8 cellular contexts compared by ENCODE assay signal in genomic region chr6:153032255-153032882, GRCh38. TPM values are rescaled to one million over a fixed set of nuclear protein-coding genes. Genes with fewer than 3 reads are reported as not detected.
A peak's percentile ranks its signal among the peaks of the same experiment; 100 is the strongest.
DNase-seq lines count a peak whose midpoint lies in the region; ATAC-seq and TF ChIP-seq lines count a peak whose summit lies in the region.

No MANE protein-coding gene starts in this region.

- no peaks in the 10 kb centered on the region for H3K9me3 ChIP-seq in A673 (ENCODE audit: low read depth, low read length, poor library complexity, severe bottlenecking)
- no peaks in the 10 kb centered on the region for H3K9me3 ChIP-seq in PC-3 (ENCODE audit: low read length)
- H3K9me3 ChIP-seq in fibroblast of lung (ENCODE audit: control insufficient read depth, insufficient read depth, low read depth, low read length) = no peaks in the 10 kb centered on the region
- no peaks in the 10 kb centered on the region for H3K9me3 ChIP-seq in smooth muscle cell (replicated peaks; ENCODE audit: low read depth)

- BruUV-seq in A673 (replicated peaks; lab: Mats Ljungman, UMichigan) (no TSS peak), PC-3 (replicated peaks; lab: Mats Ljungman, UMichigan) (no TSS peak)

- peak; percentile 64 for TF ChIP-seq CTCF in A673 (conservative IDR thresholded peaks at IDR 0.05; ENCODE audit: low read depth, low read length)
- TF ChIP-seq CTCF in PC-3 (conservative IDR thresholded peaks at IDR 0.05; ENCODE audit: low read depth, low read length) = peak; percentile 63
- TF ChIP-seq CTCF in fibroblast of lung (conservative IDR thresholded peaks at IDR 0.05 in 1 of 2, IDR thresholded peaks at IDR 0.05 in 1 of 2; ENCODE audit: low read depth in 1 of 2, low read length in 2 of 2) = peak; percentile 4 to 27
- TF ChIP-seq CTCF in smooth muscle cell (IDR thresholded peaks at IDR 0.05; ENCODE audit: borderline replicate concordance, insufficient read depth, poor library complexity, severe bottlenecking) = peak; percentile 55

- DNase-seq in A673 (ENCODE audit: low spot score) = peak; percentile 71
- DNase-seq in PC-3 = peak; percentile 69
- peak; percentile 67 to 90 for DNase-seq in fibroblast of lung (ENCODE audit: low read depth in 2 of 2)
- no peak for DNase-seq in smooth muscle cell (lab: John Stamatoyannopoulos, UW; ENCODE audit: unreplicated experiment)
- no peak for DNase-seq in 8988T

- intact Hi-C loops in A673 (cut with micrococcal nuclease; ENCODE audit: unreplicated experiment) (loop anchor here (2.0 to 5.0 kb wide), 6 partner anchors 75 to 915 kb away; no protein-coding TSS in a partner anchor), PC-3 (cut with micrococcal nuclease) (loop anchor here (1.0 to 10.0 kb wide), 4 partner anchors 76 to 480 kb away; no protein-coding TSS in a partner anchor)

- H2AFZ ChIP-seq in PC-3 (ENCODE audit: low read length) (no peak overlapping the region), fibroblast of lung (ENCODE audit: low read length) (no peak overlapping the region), smooth muscle cell (ENCODE audit: low read depth) (no peak overlapping the region)

- no peaks in the 10 kb centered on the region for H4K20me1 ChIP-seq in PC-3 (ENCODE audit: low read length)
- no peaks in the 10 kb centered on the region for H4K20me1 ChIP-seq in fibroblast of lung (ENCODE audit: control insufficient read depth, extremely low read depth, insufficient read depth, low read length)
- H4K20me1 ChIP-seq in smooth muscle cell (ENCODE audit: low read depth) = no peaks in the 10 kb centered on the region

- H3K36me3 ChIP-seq in A673 (ENCODE audit: insufficient read depth, low read length, poor library complexity, severe bottlenecking) (no peaks in the 10 kb centered on the region), PC-3 (ENCODE audit: low read depth, low read length) (no peaks in the 10 kb centered on the region), fibroblast of lung (ENCODE audit: control insufficient read depth, insufficient read depth, low read length) (no peaks in the 10 kb centered on the region), smooth muscle cell (ENCODE audit: low read depth) (no peaks in the 10 kb centered on the region)

- ATAC-seq in GM19351 (IDR thresholded peaks at IDR 0.05; ENCODE audit: unreplicated experiment) (peak; percentile 64), PC-3 (peak; percentile 14), HG02642 (IDR thresholded peaks at IDR 0.05; ENCODE audit: poor library complexity, unreplicated experiment) (no peak), GM21619 (IDR thresholded peaks at IDR 0.05; ENCODE audit: unreplicated experiment) (no peak)

- H3K27ac ChIP-seq in A673 (ENCODE audit: low read depth, low read length, poor library complexity, severe bottlenecking) = no peak overlapping the region
- peak overlapping the region; percentile 90 for H3K27ac ChIP-seq in PC-3 (ENCODE audit: low read length)
- no peak overlapping the region for H3K27ac ChIP-seq in fibroblast of lung (ENCODE audit: insufficient read depth, low read length)
- no peak overlapping the region for H3K27ac ChIP-seq in smooth muscle cell (ENCODE audit: low read depth)

- H3F3A ChIP-seq in PC-3 (ENCODE audit: low read length, unreplicated experiment) (no peaks in the 10 kb centered on the region), smooth muscle cell (ENCODE audit: low read depth) (no peaks in the 10 kb centered on the region)

- CTCF ChIA-PET in A673 (lab: Charles Lee) (interaction anchor here (0.7 to 0.9 kb wide), 4 partner anchors 324 to 503 kb away, joined by 3 to 8 read pairs (median 4); no protein-coding TSS in a partner anchor), PC-3 (lab: Charles Lee) (interaction anchor here (0.5 to 0.7 kb wide), 8 partner anchors 64 to 899 kb away, joined by 3 to 9 read pairs (median 4); no protein-coding TSS in a partner anchor)

- no peaks in the 10 kb centered on the region for H3K79me2 ChIP-seq in PC-3 (ENCODE audit: low read length)
- H3K79me2 ChIP-seq in fibroblast of lung (ENCODE audit: control insufficient read depth, insufficient read depth, low read length) = no peaks in the 10 kb centered on the region
- H3K79me2 ChIP-seq in smooth muscle cell (ENCODE audit: low read depth) = no peaks in the 10 kb centered on the region

- H3K4me2 ChIP-seq in PC-3 (ENCODE audit: low read length) = peak overlapping the region; percentile 73
- H3K4me2 ChIP-seq in fibroblast of lung (ENCODE audit: extremely low read depth, insufficient read depth, low read length) = no peak overlapping the region
- H3K4me2 ChIP-seq in smooth muscle cell = no peak overlapping the region

- peak overlapping the region; percentile 63 for H3K9ac ChIP-seq in PC-3 (ENCODE audit: low read length)
- H3K9ac ChIP-seq in fibroblast of lung (ENCODE audit: insufficient read depth, low read length) = no peak overlapping the region
- H3K9ac ChIP-seq in smooth muscle cell (ENCODE audit: low read depth) = no peak overlapping the region

- H3K4me3 ChIP-seq in A673 (ENCODE audit: low read depth, low read length, poor library complexity, severe bottlenecking) (no peak overlapping the region), PC-3 (ENCODE audit: low read length) (no peak overlapping the region), fibroblast of lung (replicated peaks in 1 of 4; ENCODE audit: control extremely low read depth in 1 of 4, insufficient read depth in 1 of 4, low read depth in 3 of 4, low read length in 4 of 4) (no peak overlapping the region), smooth muscle cell (no peak overlapping the region)

- 83% methylated on average over 9 of the region's 9 CpGs for WGBS in smooth muscle cell (ENCODE audit: low lambda C conversion rate)

- no peaks in the 10 kb centered on the region for H3K27me3 ChIP-seq in A673 (replicated peaks; ENCODE audit: insufficient read depth, low read depth, low read length, poor library complexity)
- H3K27me3 ChIP-seq in PC-3 (ENCODE audit: low read length) = no peaks in the 10 kb centered on the region
- no peaks in the 10 kb centered on the region for H3K27me3 ChIP-seq in fibroblast of lung (ENCODE audit: control insufficient read depth, insufficient read depth, low read length)
- no peaks in the 10 kb centered on the region for H3K27me3 ChIP-seq in smooth muscle cell (ENCODE audit: low read depth)

- no peaks in the 10 kb centered on the region for H3K4me1 ChIP-seq in A673 (ENCODE audit: insufficient read depth, low read length, poor library complexity, severe bottlenecking)
- H3K4me1 ChIP-seq in PC-3 (ENCODE audit: insufficient read depth, low read length) = peaks cover 24% of the 10 kb centered on the region
- peaks cover 4% of the 10 kb centered on the region for H3K4me1 ChIP-seq in fibroblast of lung (ENCODE audit: control insufficient read depth, extremely low read depth, insufficient read depth, low read length)
- H3K4me1 ChIP-seq in smooth muscle cell (ENCODE audit: low read depth) = no peaks in the 10 kb centered on the region

- H3K9me2 ChIP-seq in PC-3 (replicated peaks; ENCODE audit: low read length) = no peaks in the 10 kb centered on the region

- POLR2A ChIA-PET in A673 (lab: Charles Lee; ENCODE audit: low non-redundant PET) = no interaction called here
- POLR2A ChIA-PET in PC-3 (lab: Charles Lee; ENCODE audit: unreplicated experiment) = interaction anchor here (0.5 kb wide), 1 partner anchor 144 kb away, joined by 3 read pairs; no protein-coding TSS in a partner anchor

RNA-seq across cellular contexts. Expression of gene MTRF1L, which starts 29.9 kb away (rescaled TPM):
- total RNA-seq in A673 (2021) (25.2 and 30.9 TPM in 2 replicates), PC-3 (2014; rRNA removed) (12.7 and 19.1 TPM in 2 replicates), fibroblast of lung (13.4 and 15.7 TPM in 2 replicates), smooth muscle cell (19.2 and 21.1 TPM in 2 replicates)
- polyA plus RNA-seq in fibroblast of lung (17.8 and 20.0 TPM in 2 replicates), smooth muscle cell (14.1 and 14.8 TPM in 2 replicates)
- 14.2 and 17.5 TPM in 2 replicates for polyA plus RNA-seq in fibroblast of lung (2012)
- 0.37 and 0.47 TPM in 2 replicates for polyA minus RNA-seq in fibroblast of lung (ENCODE audit: low replicate concordance)

RNA-seq across cellular contexts. Expression of gene FBXO5, which starts 49.5 kb away (rescaled TPM):
- total RNA-seq in A673 (2021) (62.4 and 67.9 TPM in 2 replicates), PC-3 (2014; rRNA removed) (11.5 and 16.8 TPM in 2 replicates), fibroblast of lung (6.9 and 8.4 TPM in 2 replicates), smooth muscle cell (10.7 and 11.4 TPM in 2 replicates)
- polyA plus RNA-seq in fibroblast of lung (11.7 and 26.1 TPM in 2 replicates), smooth muscle cell (8.0 and 9.2 TPM in 2 replicates)
- polyA plus RNA-seq in fibroblast of lung (2012) = 7.9 and 16.8 TPM in 2 replicates
- polyA minus RNA-seq in fibroblast of lung (ENCODE audit: low replicate concordance) = 0.12 and 1.0 TPM in 2 replicates

Comparison
In these comparisons a context has a peak if more than half of its experiments do, and no peak if none do; other contexts are left out.
1. DNase-seq: peak in A673 (single experiment), PC-3 (single experiment) and fibroblast of lung (2 of 2); none in smooth muscle cell (single experiment) and 8988T (single experiment).
2. ATAC-seq: peak in GM19351 (single experiment) and PC-3 (single experiment); none in HG02642 (single experiment) and GM21619 (single experiment).
3. Peak in every context shown above with its lines, with median percentiles within 50 percentile points of each other: CTCF ChIP-seq.